17 cellular contexts compared by ENCODE assay signal in the genomic region with DNA sequence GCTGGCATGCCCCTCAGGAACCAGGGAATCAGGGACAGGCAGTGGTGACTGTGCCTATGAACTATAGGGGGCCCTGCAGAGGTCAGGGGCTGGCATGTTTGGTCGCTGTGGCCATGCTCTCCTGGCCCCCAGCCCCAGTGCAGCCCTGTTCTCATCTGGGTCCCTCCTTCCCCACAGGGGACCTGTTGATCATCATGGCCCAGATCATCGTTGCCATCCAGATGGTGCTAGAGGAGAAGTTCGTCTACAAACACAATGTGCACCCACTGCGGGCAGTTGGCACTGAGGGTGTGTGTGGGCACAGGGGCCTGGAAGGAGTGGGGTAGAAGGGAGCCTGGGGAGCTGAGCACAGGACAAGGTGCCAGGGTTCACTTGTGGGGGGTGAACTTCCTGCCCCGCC.
"Had no signal": no experiment of that assay in that cellular context is flagged by ENCODE, and none has a peak within 500 bp of the region (broad histone marks: within the 10 kb centered on the region; RNA-seq: fewer than 3 reads in every experiment).

No MANE protein-coding gene starts in this region.

- DNase-seq: activated CD4-positive, alpha-beta T cell treated with anti-CD3 and anti-CD28 coated beads, Interleukin-2, amount 10 ng/mL, durations not matched to agents 24 days and 14 days; activated CD4-positive, CD25-positive, alpha-beta regulatory T cell; activated effector memory CD4-positive, alpha-beta T cell treated with anti-CD3 and anti-CD28 coated beads, Interleukin-2, amount 50 U/mL, for 16 hours; cerebellar nuclear complex; cortex of kidney; hypothalamus; occipital lobe; retina; stimulated activated CD4-positive, alpha-beta T cell treated with anti-CD3 and anti-CD28 coated beads, Interleukin-12 subunit alpha, Interleukin-12 subunit beta, amount 100 ng/mL, for 4 hours; stimulated activated CD4-positive, alpha-beta T cell treated with anti-CD3 and anti-CD28 coated beads, Interleukin-2, amount 100 ng/mL, for 24 hours; stomach; T-helper 1 cell; T1000; testis had no signal

- H3K27me3 Mint-ChIP-seq: activated CD4-positive, alpha-beta T cell treated with anti-CD3 and anti-CD28 coated beads, Interleukin-2, amount 10 ng/mL, durations not matched to agents 24 days and 14 days; type B pancreatic cell had no signal

- H3K9me3 Mint-ChIP-seq: activated CD4-positive, alpha-beta T cell treated with anti-CD3 and anti-CD28 coated beads, Interleukin-2, amount 10 ng/mL, durations not matched to agents 24 days and 14 days; mesothelial cell of epicardium; nephron; type B pancreatic cell had no signal

- H3K4me3 Mint-ChIP-seq: activated CD4-positive, alpha-beta T cell treated with anti-CD3 and anti-CD28 coated beads, Interleukin-2, amount 10 ng/mL, durations not matched to agents 24 days and 14 days; mesothelial cell of epicardium; nephron; type B pancreatic cell had no signal

- H3K27ac ChIP-seq: stomach, testis had no signal

- H3K27ac Mint-ChIP-seq: activated CD4-positive, alpha-beta T cell treated with anti-CD3 and anti-CD28 coated beads, Interleukin-2, amount 10 ng/mL, durations not matched to agents 24 days and 14 days; mesothelial cell of epicardium; nephron; type B pancreatic cell had no signal
